ENCODE assay signal across 18 cellular contexts in genomic region chr4:7006411-7006810, GRCh38. TPM values are rescaled to one million over a fixed set of nuclear protein-coding genes. Genes with fewer than 3 reads are reported as not detected.
DNase-seq lines count a peak whose midpoint lies in the region; ATAC-seq and TF ChIP-seq lines count a peak whose summit lies in the region.
"Had no signal": no experiment of that assay in that cellular context is flagged by ENCODE, and none has a peak within 500 bp of the region (broad histone marks: within the 10 kb centered on the region; RNA-seq: fewer than 3 reads in every experiment).

No MANE protein-coding gene starts in this region.

- DNase-seq in activated CD4-positive, alpha-beta T cell treated with anti-CD3 and anti-CD28 coated beads for 36 hours: no peak
- no peak for DNase-seq in activated CD4-positive, alpha-beta T cell treated with anti-CD3 and anti-CD28 coated beads, Interleukin-2, amount 50 U/mL, for 48 hours
- DNase-seq in EH (ENCODE audit: low read depth) (peak; percentile 46), adrenal gland (no peak), hepatocyte (ENCODE audit: low spot score) (no peak), OCI-LY7 (ENCODE audit: low spot score) (no peak), 8988T (no peak)
- DNase-seq: DMS53, GM23248, Karpas-422, NCI-H1930, NCI-H2171 treated with DMSO at 0.1 percent for 48 hours, NCI-H510A, SIG-M5 had no signal

- TF ChIP-seq POLR2A in adrenal gland (IDR thresholded peaks at IDR 0.05): no peak

- intact Hi-C loops in activated CD4-positive, alpha-beta T cell treated with anti-CD3 and anti-CD28 coated beads for 36 hours (cut with DNase I, micrococcal nuclease): no loop called here
- intact Hi-C loops in adrenal gland (cut with DNase I): no loop called here
- intact Hi-C loops in OCI-LY7 (cut with micrococcal nuclease; ENCODE audit: unreplicated experiment): no loop called here

- peak overlapping the region; percentile 21 for H3K27ac Mint-ChIP-seq in activated CD4-positive, alpha-beta T cell treated with anti-CD3 and anti-CD28 coated beads for 36 hours

- H3K36me3 ChIP-seq in adrenal gland (replicated peaks in 1 of 2) (peaks cover 0 to 82% of the 10 kb centered on the region in 2 donors), hepatocyte (replicated peaks; ENCODE audit: insufficient read depth, low read depth) (no peaks in the 10 kb centered on the region), OCI-LY7 (ENCODE audit: insufficient read depth, low read length) (peaks cover 83% of the 10 kb centered on the region)

- POLR2A ChIA-PET in activated CD4-positive, alpha-beta T cell treated with anti-CD3 and anti-CD28 coated beads for 36 hours (lab: Charles Lee): no interaction called here
- POLR2A ChIA-PET in OCI-LY7 (lab: Charles Lee): no interaction called here

- no peaks in the 10 kb centered on the region for H3K9me3 Mint-ChIP-seq in activated CD4-positive, alpha-beta T cell treated with anti-CD3 and anti-CD28 coated beads for 36 hours (ENCODE audit: low read depth)

- ATAC-seq in activated CD4-positive, alpha-beta T cell treated with anti-CD3 and anti-CD28 coated beads for 36 hours: no peak
- ATAC-seq in GM19395 (IDR thresholded peaks at IDR 0.05; ENCODE audit: unreplicated experiment): no peak

- 40 to 61% (median 43%) methylated on average over 3 of the region's 3 CpGs for WGBS in adrenal gland, 4 donors
- WGBS in hepatocyte (ENCODE audit: low lambda C conversion rate, missing lambda C conversion rate): 47% methylated on average over 3 of the region's 3 CpGs

- no TSS peak for BruUV-seq in OCI-LY7 (replicated peaks; lab: Mats Ljungman, UMichigan)

- no peak overlapping the region for H3K4me3 ChIP-seq in adrenal gland
- H3K4me3 ChIP-seq in hepatocyte: no peak overlapping the region
- no peak overlapping the region for H3K4me3 ChIP-seq in OCI-LY7 (ENCODE audit: low read depth, low read length, poor library complexity, severe bottlenecking)
- H3K4me3 ChIP-seq: GM23248 had no signal

- no peaks in the 10 kb centered on the region for H3K27me3 Mint-ChIP-seq in activated CD4-positive, alpha-beta T cell treated with anti-CD3 and anti-CD28 coated beads for 36 hours

- H3K9me2 ChIP-seq in hepatocyte (replicated peaks; ENCODE audit: insufficient read depth) (no peaks in the 10 kb centered on the region), OCI-LY7 (ENCODE audit: insufficient read depth, low read length) (no peaks in the 10 kb centered on the region)

- no peaks in the 10 kb centered on the region for H3K27me3 ChIP-seq in adrenal gland
- no peaks in the 10 kb centered on the region for H3K27me3 ChIP-seq in hepatocyte

- H3K4me1 ChIP-seq in adrenal gland (replicated peaks in 1 of 2) (peaks cover 16 to 44% of the 10 kb centered on the region in 2 donors), hepatocyte (ENCODE audit: insufficient read depth) (peaks cover 4% of the 10 kb centered on the region), OCI-LY7 (ENCODE audit: insufficient read depth, low read length, poor library complexity, severe bottlenecking) (no peaks in the 10 kb centered on the region)

- no peak overlapping the region for H3K4me3 Mint-ChIP-seq in activated CD4-positive, alpha-beta T cell treated with anti-CD3 and anti-CD28 coated beads for 36 hours

- no peaks in the 10 kb centered on the region for H3K4me1 Mint-ChIP-seq in activated CD4-positive, alpha-beta T cell treated with anti-CD3 and anti-CD28 coated beads for 36 hours

- peaks cover 15% of the 10 kb centered on the region for H3K79me2 ChIP-seq in hepatocyte
- H3K79me2 ChIP-seq in OCI-LY7 (ENCODE audit: insufficient read depth, low read depth, low read length): no peaks in the 10 kb centered on the region

- H4K20me1 ChIP-seq in hepatocyte (ENCODE audit: insufficient read depth, poor library complexity, severe bottlenecking) (peaks cover 4% of the 10 kb centered on the region), OCI-LY7 (ENCODE audit: insufficient read depth, low read length) (no peaks in the 10 kb centered on the region)

- CTCF ChIA-PET in activated CD4-positive, alpha-beta T cell treated with anti-CD3 and anti-CD28 coated beads for 36 hours (lab: Charles Lee): interaction anchor here (1.1 kb wide), 1 partner anchor 29 kb away, joined by 3 read pairs; no protein-coding TSS in a partner anchor
- CTCF ChIA-PET in OCI-LY7 (lab: Charles Lee; ENCODE audit: unreplicated experiment): no interaction called here

- H3K36me3 Mint-ChIP-seq in activated CD4-positive, alpha-beta T cell treated with anti-CD3 and anti-CD28 coated beads for 36 hours (ENCODE audit: low read depth): peaks cover 39% of the 10 kb centered on the region

- H2AFZ ChIP-seq in hepatocyte: no peak overlapping the region
- H2AFZ ChIP-seq in OCI-LY7 (ENCODE audit: low read length): no peak overlapping the region
- H2AFZ ChIP-seq: GM23248 had no signal

- H3K27ac ChIP-seq in adrenal gland (peak overlapping the region in 4 of 5 donors; percentile 5 to 83 (median 76)), hepatocyte (peak overlapping the region; percentile 20), OCI-LY7 (ENCODE audit: low read depth, low read length, poor library complexity, severe bottlenecking) (no peak overlapping the region)
- H3K27ac ChIP-seq: 22Rv1, C4-2B, GM23248 had no signal

- H3K9me3 ChIP-seq in adrenal gland (replicated peaks in 1 of 3) (no peaks in the 10 kb centered on the region), hepatocyte (ENCODE audit: low read depth) (no peaks in the 10 kb centered on the region), OCI-LY7 (ENCODE audit: low read length) (no peaks in the 10 kb centered on the region)
- H3K9me3 ChIP-seq: Caco-2 had no signal

- H3K4me2 ChIP-seq in hepatocyte: no peak overlapping the region
- H3K4me2 ChIP-seq in OCI-LY7 (ENCODE audit: low read length): no peak overlapping the region

- no peak for TF ChIP-seq CTCF in adrenal gland (IDR thresholded peaks at IDR 0.05)
- TF ChIP-seq CTCF in hepatocyte (IDR thresholded peaks at IDR 0.05; ENCODE audit: poor library complexity): no peak
- no peak for TF ChIP-seq CTCF in OCI-LY7 (conservative IDR thresholded peaks at IDR 0.05; ENCODE audit: low read length)

RNA-seq across cellular contexts. Expression of gene TADA2B, which starts 36.8 kb away (rescaled TPM):
- 10 to 100 TPM in 1 of 2 experiments, 1 to 10 TPM in 1; 9.0 to 10.6 TPM for total RNA-seq in activated CD4-positive, alpha-beta T cell treated with anti-CD3 and anti-CD28 coated beads for 36 hours
- total RNA-seq in adrenal gland (10 to 100 TPM; 28.9 to 60.8 (median 33.2) TPM), hepatocyte (15.4 and 18.5 TPM in 2 replicates), OCI-LY7 (2022) (20.2 and 20.3 TPM in 2 replicates)
- polyA plus RNA-seq in adrenal gland (10 to 100 TPM; 13.3 to 26.6 (median 14.9) TPM), hepatocyte (18.2 and 20.1 TPM in 2 replicates)
- total RNA-seq in OCI-LY7 (2014; rRNA removed; shearing (Covaris generic)): 9.9 and 12.8 TPM in 2 replicates
